Comparison of ENCODE assay signal across 16 cellular contexts in the genomic region with DNA sequence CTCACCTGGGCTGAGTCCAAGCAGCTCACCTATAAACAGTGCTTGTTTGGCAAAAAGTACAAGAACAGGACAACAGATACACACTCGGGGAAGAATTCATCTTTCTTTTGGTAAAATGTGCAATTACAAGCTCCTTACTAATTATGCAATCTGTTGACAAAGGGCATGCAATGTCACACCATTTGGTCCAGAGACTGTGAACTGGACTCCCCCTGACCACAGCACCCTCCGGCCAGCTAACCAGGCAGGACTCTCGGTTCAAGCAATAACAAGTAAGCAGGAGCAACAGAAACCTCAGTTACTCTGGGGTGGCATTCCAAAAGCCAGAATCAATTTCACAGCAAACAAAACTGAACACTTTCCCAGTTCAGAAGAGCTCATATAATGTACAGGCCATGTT.
A peak's percentile ranks its signal among the peaks of the same experiment; 100 is the strongest.
DNase-seq lines count a peak whose midpoint lies in the region; ATAC-seq and TF ChIP-seq lines count a peak whose summit lies in the region.
"Had no signal": no experiment of that assay in that cellular context is flagged by ENCODE, and none has a peak within 500 bp of the region (broad histone marks: within the 10 kb centered on the region; RNA-seq: fewer than 3 reads in every experiment).

No MANE protein-coding gene starts in this region.

- TF ChIP-seq CTCF in CD4-positive, alpha-beta T cell (IDR thresholded peaks at IDR 0.05) = no peak
- no peak for TF ChIP-seq CTCF in KMS-11 (conservative IDR thresholded peaks at IDR 0.05; ENCODE audit: low read depth, low read length)
- no peak for TF ChIP-seq CTCF in WTC11 (IDR thresholded peaks at IDR 0.05)
- TF ChIP-seq CTCF in nephron progenitor cell (IDR thresholded peaks at IDR 0.05) = no peak

- peak overlapping the region; percentile 11; the same call in 1 of the 2 replicates for H3K9ac ChIP-seq in KMS-11
- H3K9ac ChIP-seq: BLaER1 treated with 17β-estradiol and CSF1 and Interleukin-3, amounts not matched to agents 10 nM and 100 nM had no signal

- no peaks in the 10 kb centered on the region for H3K9me3 ChIP-seq in CD4-positive, alpha-beta T cell (ENCODE audit: control insufficient read depth, low read length)
- H3K9me3 ChIP-seq: SJCRH30 had no signal

- no peaks in the 10 kb centered on the region for H3K27me3 ChIP-seq in CD4-positive, alpha-beta T cell (ENCODE audit: control insufficient read depth, insufficient read depth, low read length)
- no peaks in the 10 kb centered on the region for H3K27me3 ChIP-seq in KMS-11 (ENCODE audit: insufficient read depth, low read depth)
- H3K27me3 ChIP-seq: SJCRH30 had no signal

- H4K20me1 ChIP-seq in KMS-11 (ENCODE audit: insufficient read depth) = no peaks in the 10 kb centered on the region

- no peak for ATAC-seq in CD4-positive, alpha-beta T cell (ENCODE audit: poor library complexity)
- ATAC-seq in WTC11 = no peak
- ATAC-seq in GM18498 (IDR thresholded peaks at IDR 0.05; ENCODE audit: unreplicated experiment) = no peak

- H3K4me3 ChIP-seq in KMS-11 (IDR thresholded peaks at IDR 0.05; ENCODE audit: insufficient read depth, low read depth, low read length) = no peak overlapping the region
- H3K4me3 ChIP-seq: BLaER1 treated with 17β-estradiol and CSF1 and Interleukin-3, amounts not matched to agents 10 nM and 100 nM; PC-9; SJCRH30 had no signal

- H3K9me3 Mint-ChIP-seq in CD4-positive, alpha-beta T cell = no peaks in the 10 kb centered on the region
- H3K9me3 Mint-ChIP-seq in WTC11 (no peaks in the 10 kb centered on the region), nephron progenitor cell (peaks cover 8% of the 10 kb centered on the region)
- H3K9me3 Mint-ChIP-seq: H9 had no signal

- H3K4me2 ChIP-seq in KMS-11 = peak overlapping the region; percentile 49
- H3K4me2 ChIP-seq: BLaER1 treated with 17β-estradiol and CSF1 and Interleukin-3, amounts not matched to agents 10 nM and 100 nM; PC-9 had no signal

- H3K27me3 Mint-ChIP-seq in CD4-positive, alpha-beta T cell = no peaks in the 10 kb centered on the region
- H3K27me3 Mint-ChIP-seq in WTC11 (ENCODE audit: low read depth) (no peaks in the 10 kb centered on the region), nephron progenitor cell (ENCODE audit: low read depth, poor library complexity) (peaks cover 3% of the 10 kb centered on the region)

- no peak overlapping the region for H3K27ac ChIP-seq in CD4-positive, alpha-beta T cell (ENCODE audit: low read depth, low read length)
- peak overlapping the region; percentile 97 for H3K27ac ChIP-seq in KMS-11
- H3K27ac ChIP-seq: BLaER1 treated with 17β-estradiol and CSF1 and Interleukin-3, amounts not matched to agents 10 nM and 100 nM; PC-9; SJCRH30 had no signal

- H3K79me2 ChIP-seq in KMS-11 (ENCODE audit: insufficient read depth, low read depth) = no peaks in the 10 kb centered on the region

- no peaks in the 10 kb centered on the region for H3K36me3 ChIP-seq in KMS-11 (ENCODE audit: insufficient read depth)

- POLR2A ChIA-PET in CD4-positive, alpha-beta T cell (lab: Charles Lee) = no interaction called here
- POLR2A ChIA-PET in WTC11 (lab: Charles Lee) = no interaction called here

- H3K36me3 Mint-ChIP-seq in CD4-positive, alpha-beta T cell (ENCODE audit: low read depth) = peaks cover 54% of the 10 kb centered on the region
- H3K36me3 Mint-ChIP-seq in WTC11 = peaks cover 21% of the 10 kb centered on the region
- H3K36me3 Mint-ChIP-seq in nephron progenitor cell (ENCODE audit: low read depth) = peaks cover 56% of the 10 kb centered on the region

- intact Hi-C loops in CD4-positive, alpha-beta T cell (cut with DNase I, micrococcal nuclease) = no loop called here

- DNase-seq in CD4-positive, alpha-beta T cell = no peak
- DNase-seq in WTC11 (ENCODE audit: low spot score) = no peak
- no peak for DNase-seq in nephron progenitor cell
- no peak for DNase-seq in activated naive CD4-positive, alpha-beta T cell treated with Interleukin-2 at 50 U/mL for 16 hours
- no peak for DNase-seq in SW 1271 (lab: John Stamatoyannopoulos, UW)
- DNase-seq: DMS 273 treated with DMSO at 0.1 percent for 48 hours, H9, NCI-H1092 treated with DMSO at 0.1 percent for 48 hours, NCI-H2081 treated with DMSO at 0.1 percent for 48 hours, NCI-H510A, NCI-H82, PC-9, SJCRH30 had no signal

- H3K4me1 ChIP-seq in KMS-11 (ENCODE audit: low read depth, poor library complexity, severe bottlenecking) = peaks cover 67% of the 10 kb centered on the region

- no peak overlapping the region for H3K4me3 Mint-ChIP-seq in CD4-positive, alpha-beta T cell
- no peak overlapping the region for H3K4me3 Mint-ChIP-seq in WTC11
- no peak overlapping the region for H3K4me3 Mint-ChIP-seq in nephron progenitor cell
- H3K4me3 Mint-ChIP-seq: H9 had no signal

- H2AFZ ChIP-seq in KMS-11 (ENCODE audit: low read depth) = 0 out of 2 replicates have a peak overlapping the region, but pooled peaks have one; percentile 9
- H2AFZ ChIP-seq: PC-9 had no signal

- CTCF ChIA-PET in CD4-positive, alpha-beta T cell (lab: Charles Lee) = no interaction called here
- CTCF ChIA-PET in WTC11 (lab: Charles Lee) = no interaction called here

- peak overlapping the region; percentile 38 for H3K27ac Mint-ChIP-seq in CD4-positive, alpha-beta T cell
- peak overlapping the region; percentile 54; the same call in 1 of the 2 replicates for H3K27ac Mint-ChIP-seq in WTC11
- H3K27ac Mint-ChIP-seq in nephron progenitor cell = peak overlapping the region; percentile 23

- peaks cover 29% of the 10 kb centered on the region for H3K4me1 Mint-ChIP-seq in CD4-positive, alpha-beta T cell (ENCODE audit: low read depth)
- H3K4me1 Mint-ChIP-seq in WTC11 (peaks cover 42% of the 10 kb centered on the region), nephron progenitor cell (peaks cover 25% of the 10 kb centered on the region)

TF ChIP-seq in WTC11, 78 proteins besides CTCF, POLR2A, EP300 and RAD21 (continues in another document):
- TF ChIP-seq, protein P1, sequence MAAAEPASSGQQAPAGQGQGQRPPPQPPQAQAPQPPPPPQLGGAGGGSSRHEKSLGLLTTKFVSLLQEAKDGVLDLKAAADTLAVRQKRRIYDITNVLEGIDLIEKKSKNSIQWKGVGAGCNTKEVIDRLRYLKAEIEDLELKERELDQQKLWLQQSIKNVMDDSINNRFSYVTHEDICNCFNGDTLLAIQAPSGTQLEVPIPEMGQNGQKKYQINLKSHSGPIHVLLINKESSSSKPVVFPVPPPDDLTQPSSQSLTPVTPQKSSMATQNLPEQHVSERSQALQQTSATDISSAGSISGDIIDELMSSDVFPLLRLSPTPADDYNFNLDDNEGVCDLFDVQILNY (CRISPR knock-in tag; IDR thresholded peaks at IDR 0.05) = no peak
- TF ChIP-seq HMGA2 (CRISPR knock-in tag; IDR thresholded peaks at IDR 0.05) (no peak), FOXK1 (CRISPR knock-in tag; IDR thresholded peaks at IDR 0.05) (no peak), GTF2I (CRISPR knock-in tag; conservative IDR thresholded peaks at IDR 0.05) (no peak), ZNF232 (CRISPR knock-in tag; IDR thresholded peaks at IDR 0.05) (no peak), KAT7 (CRISPR knock-in tag; IDR thresholded peaks at IDR 0.05; ENCODE audit: borderline replicate concordance) (no peak), AR (CRISPR knock-in tag; IDR thresholded peaks at IDR 0.05) (no peak), ESRRA (CRISPR knock-in tag; IDR thresholded peaks at IDR 0.05; ENCODE audit: borderline replicate concordance) (no peak)
- TF ChIP-seq, protein P2, sequence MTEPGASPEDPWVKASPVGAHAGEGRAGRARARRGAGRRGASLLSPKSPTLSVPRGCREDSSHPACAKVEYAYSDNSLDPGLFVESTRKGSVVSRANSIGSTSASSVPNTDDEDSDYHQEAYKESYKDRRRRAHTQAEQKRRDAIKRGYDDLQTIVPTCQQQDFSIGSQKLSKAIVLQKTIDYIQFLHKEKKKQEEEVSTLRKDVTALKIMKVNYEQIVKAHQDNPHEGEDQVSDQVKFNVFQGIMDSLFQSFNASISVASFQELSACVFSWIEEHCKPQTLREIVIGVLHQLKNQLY (CRISPR knock-in tag; IDR thresholded peaks at IDR 0.05) = no peak
- TF ChIP-seq, protein P3, sequence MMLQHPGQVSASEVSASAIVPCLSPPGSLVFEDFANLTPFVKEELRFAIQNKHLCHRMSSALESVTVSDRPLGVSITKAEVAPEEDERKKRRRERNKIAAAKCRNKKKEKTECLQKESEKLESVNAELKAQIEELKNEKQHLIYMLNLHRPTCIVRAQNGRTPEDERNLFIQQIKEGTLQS (CRISPR knock-in tag; conservative IDR thresholded peaks at IDR 0.05) = no peak
